Comparison of ENCODE assay signal across 17 cellular contexts in genomic region chr1:187985145-187985896, GRCh38.
DNase-seq lines count a peak whose midpoint lies in the region; ATAC-seq, FAIRE-seq and TF ChIP-seq lines count a peak whose summit lies in the region.
"Had no signal": no experiment of that assay in that cellular context is flagged by ENCODE, and none has a peak within 500 bp of the region (broad histone marks: within the 10 kb centered on the region; RNA-seq: fewer than 3 reads in every experiment).

No MANE protein-coding gene starts in this region.

- H3K27me3 ChIP-seq in gastroesophageal sphincter: no peaks in the 10 kb centered on the region
- H3K27me3 ChIP-seq: adrenal gland, heart left ventricle, left lung, MG63, right atrium auricular region had no signal

- no peak overlapping the region for H3K4me3 ChIP-seq in gastroesophageal sphincter
- H3K4me3 ChIP-seq: adrenal gland, heart left ventricle, left lung, MG63, right atrium auricular region had no signal

- TF ChIP-seq POLR2A in H54 (IDR thresholded peaks at IDR 0.05; ENCODE audit: low read depth, low read length) (no peak), gastroesophageal sphincter (IDR thresholded peaks at IDR 0.05) (no peak)

- peaks cover 5% of the 10 kb centered on the region for H3K36me3 Mint-ChIP-seq in glutamatergic neuron (ENCODE audit: unreplicated experiment)

- no peaks in the 10 kb centered on the region for H3K9me3 Mint-ChIP-seq in glutamatergic neuron (ENCODE audit: unreplicated experiment)

- no peaks in the 10 kb centered on the region for H3K36me3 ChIP-seq in gastroesophageal sphincter
- H3K36me3 ChIP-seq: adrenal gland, heart left ventricle, left lung, MG63, right atrium auricular region had no signal

- no peak for DNase-seq in H54 (ENCODE audit: insufficient read length, low spot score)
- no peak for DNase-seq in glutamatergic neuron
- no peak for DNase-seq in OCI-M2 (lab: John Stamatoyannopoulos, UW; ENCODE audit: unreplicated experiment)
- no peak for DNase-seq in SHP77 treated with DMSO at 0.1 percent for 48 hours (lab: John Stamatoyannopoulos, UW)
- no peak for DNase-seq in activated T-cell treated with anti-CD3 and anti-CD28 coated beads, Interleukin-2, amount 50 U/mL, for 48 hours
- DNase-seq: adrenal gland; heart left ventricle; left lung; MG63; naive thymus-derived CD4-positive, alpha-beta T cell; NCI-H2029 treated with DMSO at 0.1 percent for 48 hours; stimulated activated naive CD8-positive, alpha-beta T cell treated with anti-CD3 and anti-CD28 coated beads, Interleukin-15, amount 100 ng/mL, for 72 hours had no signal

- peak overlapping the region; percentile 26 for H3K27ac Mint-ChIP-seq in glutamatergic neuron (ENCODE audit: unreplicated experiment)
- H3K27ac Mint-ChIP-seq: naive thymus-derived CD4-positive, alpha-beta T cell; stimulated activated naive CD8-positive, alpha-beta T cell treated with anti-CD3 and anti-CD28 coated beads, Interleukin-15, amount 100 ng/mL, for 72 hours had no signal

- H3K9me3 ChIP-seq in gastroesophageal sphincter: no peaks in the 10 kb centered on the region
- H3K9me3 ChIP-seq: adrenal gland, MG63, right atrium auricular region had no signal

- peaks cover 4% of the 10 kb centered on the region for H3K4me1 Mint-ChIP-seq in glutamatergic neuron (ENCODE audit: low read depth, unreplicated experiment)
- H3K4me1 Mint-ChIP-seq: naive thymus-derived CD4-positive, alpha-beta T cell; stimulated activated naive CD8-positive, alpha-beta T cell treated with anti-CD3 and anti-CD28 coated beads, Interleukin-15, amount 100 ng/mL, for 72 hours had no signal

- no peak for TF ChIP-seq EP300 in gastroesophageal sphincter (IDR thresholded peaks at IDR 0.05)

- H3K4me3 Mint-ChIP-seq in glutamatergic neuron (ENCODE audit: unreplicated experiment): no peak overlapping the region
- H3K4me3 Mint-ChIP-seq: naive thymus-derived CD4-positive, alpha-beta T cell; stimulated activated naive CD8-positive, alpha-beta T cell treated with anti-CD3 and anti-CD28 coated beads, Interleukin-15, amount 100 ng/mL, for 72 hours had no signal

- TF ChIP-seq CTCF in glutamatergic neuron (IDR thresholded peaks at IDR 0.05; ENCODE audit: partially characterized antibody, unreplicated experiment): no peak
- TF ChIP-seq CTCF in gastroesophageal sphincter (IDR thresholded peaks at IDR 0.05): no peak

- no peak overlapping the region for H3K27ac ChIP-seq in gastroesophageal sphincter
- H3K27ac ChIP-seq: adrenal gland, heart left ventricle, left lung, right atrium auricular region had no signal

- peak; percentile 27 for ATAC-seq in GM18520 (IDR thresholded peaks at IDR 0.05; ENCODE audit: unreplicated experiment)
- ATAC-seq in HG03432 (IDR thresholded peaks at IDR 0.05; ENCODE audit: unreplicated experiment): peak; percentile 57
- ATAC-seq in gastroesophageal sphincter: no peak
- ATAC-seq: activated CD4-positive, CD25-positive, alpha-beta regulatory T cell treated with anti-CD3 and anti-CD28 coated beads, Interleukin-2, amount 50 U/mL, for 24 hours; heart left ventricle; left lung; naive thymus-derived CD4-positive, alpha-beta T cell; stimulated activated naive CD8-positive, alpha-beta T cell treated with anti-CD3 and anti-CD28 coated beads, Interleukin-15, amount 100 ng/mL, for 72 hours had no signal

- FAIRE-seq in H54 (lab: Jason Lieb, UNC): peak; percentile 15

- no peaks in the 10 kb centered on the region for H3K4me1 ChIP-seq in gastroesophageal sphincter
- H3K4me1 ChIP-seq: adrenal gland, heart left ventricle, left lung, right atrium auricular region had no signal

- peaks cover 3% of the 10 kb centered on the region for H3K27me3 Mint-ChIP-seq in glutamatergic neuron (ENCODE audit: unreplicated experiment)
- H3K27me3 Mint-ChIP-seq: naive thymus-derived CD4-positive, alpha-beta T cell; stimulated activated naive CD8-positive, alpha-beta T cell treated with anti-CD3 and anti-CD28 coated beads, Interleukin-15, amount 100 ng/mL, for 72 hours had no signal

- WGBS in gastroesophageal sphincter (ENCODE audit: low coverage in 1 of 2), 2 donors: 74 to 84% methylated on average over 4 of the region's 4 CpGs
